16 cellular contexts compared by ENCODE assay signal in the genomic region with DNA sequence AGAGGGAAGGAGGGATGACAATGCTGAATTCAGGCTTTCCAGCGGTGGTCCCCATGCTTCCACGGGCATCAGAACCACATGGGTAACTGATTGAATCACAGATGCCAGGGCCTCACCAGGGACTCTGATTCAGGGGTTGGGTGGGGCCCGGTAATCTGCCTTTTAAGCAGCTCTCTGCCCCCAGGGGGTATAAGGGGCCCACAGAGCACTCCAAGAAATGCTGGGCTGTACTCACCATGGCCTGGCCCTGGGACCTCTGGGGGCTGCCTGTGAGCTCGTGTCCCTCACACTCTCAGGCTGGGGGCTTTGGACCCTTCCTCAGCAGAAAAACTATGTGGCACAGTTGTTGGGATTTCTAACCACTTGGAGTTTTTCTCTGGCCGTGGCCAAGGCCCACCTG.
DNase-seq lines count a peak whose midpoint lies in the region; ATAC-seq and TF ChIP-seq lines count a peak whose summit lies in the region.
"Had no signal": no experiment of that assay in that cellular context is flagged by ENCODE, and none has a peak within 500 bp of the region (broad histone marks: within the 10 kb centered on the region; RNA-seq: fewer than 3 reads in every experiment).

No MANE protein-coding gene starts in this region.

- H2BK5ac ChIP-seq in neuronal stem cell (ENCODE audit: low read length): peak overlapping the region; percentile 27

- intact Hi-C loops in aorta (cut with DNase I): loop anchor here in 1 of 2 donors (5.0 kb wide), 1 partner anchor 37 kb away; no protein-coding TSS in a partner anchor
- intact Hi-C loops in A673 (cut with micrococcal nuclease; ENCODE audit: unreplicated experiment): no loop called here

- no peak overlapping the region for H2AFZ ChIP-seq in neuronal stem cell (ENCODE audit: low read length)

- WGBS in neuronal stem cell (ENCODE audit: extremely low coverage in 2 of 2, insufficient read length in 2 of 2, insufficient replicate concordance in 1 of 2), 2 donors: no CpG with 5 or more reads among the region's 5 CpGs
- 73 to 79% methylated on average over 5 of the region's 5 CpGs for WGBS in aorta, 2 donors

- no TSS peak for BruUV-seq in A673 (replicated peaks; lab: Mats Ljungman, UMichigan)

- POLR2A ChIA-PET in HEK293 (lab: Yijun Ruan, JAX): no interaction called here
- POLR2A ChIA-PET in A673 (lab: Charles Lee; ENCODE audit: low non-redundant PET): interaction anchor here (0.5 kb wide), 1 partner anchor 70 kb away, joined by 4 read pairs; no protein-coding TSS in a partner anchor

- H4K8ac ChIP-seq in neuronal stem cell (ENCODE audit: low read depth, low read length): no peak overlapping the region

- no peak overlapping the region for H3K14ac ChIP-seq in neuronal stem cell (ENCODE audit: low read length)

- H3K23ac ChIP-seq in neuronal stem cell (ENCODE audit: low read depth, low read length, poor library complexity): no peak overlapping the region

- no peak overlapping the region for H3K4me2 ChIP-seq in neuronal stem cell (ENCODE audit: insufficient read depth, low read length, poor library complexity, severe bottlenecking)

- H3K4ac ChIP-seq in neuronal stem cell (ENCODE audit: low read length): no peak overlapping the region

- DNase-seq in neuronal stem cell (ENCODE audit: low spot score) (no peak), aorta (no peak), A673 (ENCODE audit: low spot score) (no peak)
- DNase-seq: ACHN; BE2C; Caco-2; CD4-positive, alpha-beta T cell; GOT3; H7 had no signal

- peaks cover 2% of the 10 kb centered on the region for H3K79me1 ChIP-seq in neuronal stem cell (ENCODE audit: low read depth, low read length)

- H3K9me3 ChIP-seq in HEK293 (ENCODE audit: control insufficient read depth, insufficient read depth, low read depth, low read length) (no peaks in the 10 kb centered on the region), neuronal stem cell (replicated peaks in 1 of 2; ENCODE audit: control insufficient read depth in 2 of 2, insufficient read depth in 1 of 2, low read depth in 1 of 2, low read length in 2 of 2) (no peaks in the 10 kb centered on the region), aorta (ENCODE audit: control insufficient read depth, low read length) (no peaks in the 10 kb centered on the region), A673 (ENCODE audit: low read depth, low read length, poor library complexity, severe bottlenecking) (no peaks in the 10 kb centered on the region)
- H3K9me3 ChIP-seq: BE2C, Caco-2 had no signal

- no peak overlapping the region for H4K91ac ChIP-seq in neuronal stem cell (ENCODE audit: low read depth, low read length, poor library complexity)

- no peak overlapping the region for H2BK120ac ChIP-seq in neuronal stem cell (ENCODE audit: low read depth, low read length)

- H3K27ac ChIP-seq in HEK293 (ENCODE audit: extremely low read depth, low read depth, low read length) (no peak overlapping the region), cingulate gyrus (ENCODE audit: low read depth, low read length) (peak overlapping the region; percentile 29), neuronal stem cell (replicated peaks; ENCODE audit: low read length) (no peak overlapping the region), aorta (ENCODE audit: low read depth in 1 of 2, low read length in 2 of 2) (peak overlapping the region; percentile 8 to 25), A673 (ENCODE audit: low read depth, low read length, poor library complexity, severe bottlenecking) (no peak overlapping the region)
- H3K27ac ChIP-seq: C4-2B had no signal

- H2BK15ac ChIP-seq in neuronal stem cell (ENCODE audit: low read length): no peak overlapping the region

- H3K36me3 ChIP-seq in HEK293 (ENCODE audit: control insufficient read depth in 2 of 2, insufficient read depth in 1 of 2, low read length in 2 of 2): peaks cover 0 to 2% of the 10 kb centered on the region in 2 experiments; a peak in 1 of 3 replicates
- peaks cover 7 to 69% of the 10 kb centered on the region in 2 donors for H3K36me3 ChIP-seq in neuronal stem cell (replicated peaks in 1 of 2; ENCODE audit: control insufficient read depth in 2 of 2, insufficient read depth in 2 of 2, low read length in 2 of 2)
- H3K36me3 ChIP-seq in aorta (ENCODE audit: control insufficient read depth in 1 of 2, insufficient read depth in 2 of 2, low read length in 1 of 2): peaks cover 0 to 6% of the 10 kb centered on the region in 2 donors
- H3K36me3 ChIP-seq in A673 (ENCODE audit: insufficient read depth, low read length, poor library complexity, severe bottlenecking): no peaks in the 10 kb centered on the region
- H3K36me3 ChIP-seq: BE2C had no signal

- H3K27me3 ChIP-seq in neuronal stem cell (ENCODE audit: control insufficient read depth in 3 of 3, insufficient read depth in 3 of 3, low read depth in 1 of 3, low read length in 3 of 3) (no peaks in the 10 kb centered on the region), aorta (ENCODE audit: control insufficient read depth in 1 of 2, insufficient read depth in 2 of 2, low read length in 1 of 2) (no peaks in the 10 kb centered on the region), A673 (replicated peaks; ENCODE audit: insufficient read depth, low read depth, low read length, poor library complexity) (no peaks in the 10 kb centered on the region)
- H3K27me3 ChIP-seq: BE2C had no signal

- no peak overlapping the region for H2BK12ac ChIP-seq in neuronal stem cell (ENCODE audit: low read length)

- CTCF ChIA-PET in HEK293 (lab: Yijun Ruan, JAX): interaction anchor here (1.1 to 9.3 kb wide), 3 partner anchors 35 to 116 kb away, joined by 3 to 250 read pairs (median 10); no protein-coding TSS in a partner anchor
- CTCF ChIA-PET in A673 (lab: Charles Lee): interaction anchor here (1.1 kb wide), 1 partner anchor 18 kb away, joined by 3 read pairs; no protein-coding TSS in a partner anchor

- no peak overlapping the region for H2AK5ac ChIP-seq in neuronal stem cell (ENCODE audit: low read depth, low read length)

- H3K9ac ChIP-seq in neuronal stem cell (ENCODE audit: low read depth, low read length, poor library complexity): no peak overlapping the region

- H3K4me1 ChIP-seq in HEK293 (ENCODE audit: control insufficient read depth, insufficient read depth, low read length) (no peaks in the 10 kb centered on the region), neuronal stem cell (ENCODE audit: control insufficient read depth in 2 of 2, insufficient read depth in 1 of 2, low read depth in 1 of 2, low read length in 2 of 2) (peaks cover 0 to 2% of the 10 kb centered on the region in 2 donors), aorta (ENCODE audit: control insufficient read depth in 1 of 2, insufficient read depth in 2 of 2, low read length in 2 of 2) (no peaks in the 10 kb centered on the region), A673 (ENCODE audit: insufficient read depth, low read length, poor library complexity, severe bottlenecking) (no peaks in the 10 kb centered on the region)
- H3K4me1 ChIP-seq: Caco-2 had no signal

- H3K4me3 ChIP-seq in HEK293 (ENCODE audit: low read depth, low read length): no peak overlapping the region
- H3K4me3 ChIP-seq in neuronal stem cell (ENCODE audit: low read length in 2 of 2): no peak overlapping the region
- H3K4me3 ChIP-seq in aorta (ENCODE audit: low read length in 2 of 2): no peak overlapping the region
- no peak overlapping the region for H3K4me3 ChIP-seq in A673 (ENCODE audit: low read depth, low read length, poor library complexity, severe bottlenecking)
- H3K4me3 ChIP-seq: K562 had no signal

- no peak overlapping the region for H3K18ac ChIP-seq in neuronal stem cell (ENCODE audit: low read length)

- ATAC-seq in aorta (ENCODE audit: low FRiP score): no peak
- no peak for ATAC-seq in HG02571 (IDR thresholded peaks at IDR 0.05; ENCODE audit: unreplicated experiment)
- no peak for ATAC-seq in GM18870 (IDR thresholded peaks at IDR 0.05; ENCODE audit: unreplicated experiment)
- ATAC-seq: HCT116, K562 had no signal

- TF ChIP-seq CTCF in HEK293 (tag by site-specific recombination; IDR thresholded peaks at IDR 0.05) (no peak), A673 (conservative IDR thresholded peaks at IDR 0.05; ENCODE audit: low read depth, low read length) (no peak)

TF ChIP-seq in HEK293, 187 proteins besides CTCF, POLR2A, EP300 and RAD21:
- TF ChIP-seq ZBTB20 (tag by site-specific recombination; IDR thresholded peaks at IDR 0.05) (peak; percentile 39; the same call in 1 of the 2 replicates), ZBTB21 (tag by site-specific recombination; IDR thresholded peaks at IDR 0.05) (no peak)
TF ChIP-seq in HEK293: peak in this region for 1.

Comparison
In these comparisons a context has a peak if more than half of its experiments do, and no peak if none do; other contexts are left out.
1. H3K27ac ChIP-seq: peak in cingulate gyrus (single experiment) and aorta (2 of 2); none in HEK293 (single experiment), neuronal stem cell (single experiment) and A673 (single experiment).